Comparison of ENCODE assay signal across 1 cellular context in the genomic region with DNA sequence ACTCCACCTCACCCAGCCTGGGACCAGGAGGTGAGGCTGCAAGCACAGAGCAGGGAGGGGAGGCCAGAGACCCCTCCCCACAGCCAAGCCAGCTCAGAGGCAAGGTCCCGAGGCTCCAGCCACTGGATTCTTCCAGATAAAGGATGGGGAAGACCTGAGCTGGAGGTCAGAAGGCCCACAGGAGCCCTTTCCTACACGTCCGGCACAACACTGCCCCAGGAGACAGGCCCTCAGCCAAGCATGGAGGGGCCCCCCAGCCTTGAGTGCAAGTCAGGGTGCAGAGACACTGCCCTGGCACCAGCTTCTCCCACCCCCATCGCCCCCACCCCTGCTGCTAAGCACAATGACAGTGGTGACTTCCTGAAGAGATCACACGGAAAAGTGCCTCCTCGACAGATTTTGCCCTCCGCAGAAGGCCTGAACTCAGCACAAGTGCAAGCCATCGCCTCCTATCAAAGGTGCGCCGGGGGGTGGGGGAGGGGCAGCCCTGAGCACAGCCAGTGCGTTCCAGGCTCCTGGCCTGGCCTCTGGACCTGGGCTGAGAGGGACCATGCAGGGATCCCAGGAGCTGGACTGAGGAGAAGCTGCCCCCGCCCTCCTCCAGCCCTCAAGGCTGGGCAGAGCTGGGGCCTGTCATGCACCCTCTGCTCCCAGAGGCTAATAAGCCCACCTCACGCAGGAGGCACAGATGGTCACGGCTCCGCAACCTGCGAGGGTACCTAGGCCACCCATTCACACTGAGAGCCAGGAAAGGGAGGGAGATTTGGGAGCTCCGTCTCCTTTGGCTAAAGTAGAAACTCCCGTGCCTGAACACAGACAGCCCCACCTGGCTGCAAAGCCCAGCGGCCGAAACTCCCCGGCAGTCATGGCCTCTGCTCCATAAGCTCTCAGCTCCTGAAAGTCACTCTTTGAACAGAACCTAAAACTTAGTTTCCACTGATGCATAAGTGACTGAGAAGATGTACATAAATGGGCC.
A peak's percentile ranks its signal among the peaks of the same experiment; 100 is the strongest.
TF ChIP-seq lines count a peak whose summit lies in the region.

No MANE protein-coding gene starts in this region.

TF ChIP-seq in HepG2, 621 proteins besides CTCF, POLR2A, EP300 and RAD21 (continues in another document):
- TF ChIP-seq ZBTB37 (CRISPR knock-in tag; IDR thresholded peaks at IDR 0.05) = no peak
- TF ChIP-seq IRF2 (CRISPR knock-in tag; IDR thresholded peaks at IDR 0.05) = no peak
- TF ChIP-seq, protein P1, sequence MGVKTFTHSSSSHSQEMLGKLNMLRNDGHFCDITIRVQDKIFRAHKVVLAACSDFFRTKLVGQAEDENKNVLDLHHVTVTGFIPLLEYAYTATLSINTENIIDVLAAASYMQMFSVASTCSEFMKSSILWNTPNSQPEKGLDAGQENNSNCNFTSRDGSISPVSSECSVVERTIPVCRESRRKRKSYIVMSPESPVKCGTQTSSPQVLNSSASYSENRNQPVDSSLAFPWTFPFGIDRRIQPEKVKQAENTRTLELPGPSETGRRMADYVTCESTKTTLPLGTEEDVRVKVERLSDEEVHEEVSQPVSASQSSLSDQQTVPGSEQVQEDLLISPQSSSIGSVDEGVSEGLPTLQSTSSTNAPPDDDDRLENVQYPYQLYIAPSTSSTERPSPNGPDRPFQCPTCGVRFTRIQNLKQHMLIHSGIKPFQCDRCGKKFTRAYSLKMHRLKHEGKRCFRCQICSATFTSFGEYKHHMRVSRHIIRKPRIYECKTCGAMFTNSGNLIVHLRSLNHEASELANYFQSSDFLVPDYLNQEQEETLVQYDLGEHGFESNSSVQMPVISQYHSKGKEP (CRISPR knock-in tag; IDR thresholded peaks at IDR 0.05) = no peak
- TF ChIP-seq ZNF615 (CRISPR knock-in tag; IDR thresholded peaks at IDR 0.05; ENCODE audit: borderline replicate concordance) = no peak
- no peak for TF ChIP-seq ZNF44 (CRISPR knock-in tag; IDR thresholded peaks at IDR 0.05)
- TF ChIP-seq NCOA1 (CRISPR knock-in tag; IDR thresholded peaks at IDR 0.05) = no peak
- TF ChIP-seq, protein P2, sequence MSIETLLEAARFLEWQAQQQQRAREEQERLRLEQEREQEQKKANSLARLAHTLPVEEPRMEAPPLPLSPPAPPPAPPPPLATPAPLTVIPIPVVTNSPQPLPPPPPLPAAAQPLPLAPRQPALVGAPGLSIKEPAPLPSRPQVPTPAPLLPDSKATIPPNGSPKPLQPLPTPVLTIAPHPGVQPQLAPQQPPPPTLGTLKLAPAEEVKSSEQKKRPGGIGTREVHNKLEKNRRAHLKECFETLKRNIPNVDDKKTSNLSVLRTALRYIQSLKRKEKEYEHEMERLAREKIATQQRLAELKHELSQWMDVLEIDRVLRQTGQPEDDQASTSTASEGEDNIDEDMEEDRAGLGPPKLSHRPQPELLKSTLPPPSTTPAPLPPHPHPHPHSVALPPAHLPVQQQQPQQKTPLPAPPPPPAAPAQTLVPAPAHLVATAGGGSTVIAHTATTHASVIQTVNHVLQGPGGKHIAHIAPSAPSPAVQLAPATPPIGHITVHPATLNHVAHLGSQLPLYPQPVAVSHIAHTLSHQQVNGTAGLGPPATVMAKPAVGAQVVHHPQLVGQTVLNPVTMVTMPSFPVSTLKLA (IDR thresholded peaks at IDR 0.05) = no peak
- no peak for TF ChIP-seq ZNF781 (CRISPR knock-in tag; IDR thresholded peaks at IDR 0.05; ENCODE audit: borderline replicate concordance, not compliant biosample characterization)
- no peak for TF ChIP-seq THYN1 (CRISPR knock-in tag; IDR thresholded peaks at IDR 0.05; ENCODE audit: borderline replicate concordance, low read depth)
- no peak for TF ChIP-seq ZNF740 (CRISPR knock-in tag; IDR thresholded peaks at IDR 0.05)
- no peak for TF ChIP-seq ZNF20 (CRISPR knock-in tag; IDR thresholded peaks at IDR 0.05)
- TF ChIP-seq, protein P3, sequence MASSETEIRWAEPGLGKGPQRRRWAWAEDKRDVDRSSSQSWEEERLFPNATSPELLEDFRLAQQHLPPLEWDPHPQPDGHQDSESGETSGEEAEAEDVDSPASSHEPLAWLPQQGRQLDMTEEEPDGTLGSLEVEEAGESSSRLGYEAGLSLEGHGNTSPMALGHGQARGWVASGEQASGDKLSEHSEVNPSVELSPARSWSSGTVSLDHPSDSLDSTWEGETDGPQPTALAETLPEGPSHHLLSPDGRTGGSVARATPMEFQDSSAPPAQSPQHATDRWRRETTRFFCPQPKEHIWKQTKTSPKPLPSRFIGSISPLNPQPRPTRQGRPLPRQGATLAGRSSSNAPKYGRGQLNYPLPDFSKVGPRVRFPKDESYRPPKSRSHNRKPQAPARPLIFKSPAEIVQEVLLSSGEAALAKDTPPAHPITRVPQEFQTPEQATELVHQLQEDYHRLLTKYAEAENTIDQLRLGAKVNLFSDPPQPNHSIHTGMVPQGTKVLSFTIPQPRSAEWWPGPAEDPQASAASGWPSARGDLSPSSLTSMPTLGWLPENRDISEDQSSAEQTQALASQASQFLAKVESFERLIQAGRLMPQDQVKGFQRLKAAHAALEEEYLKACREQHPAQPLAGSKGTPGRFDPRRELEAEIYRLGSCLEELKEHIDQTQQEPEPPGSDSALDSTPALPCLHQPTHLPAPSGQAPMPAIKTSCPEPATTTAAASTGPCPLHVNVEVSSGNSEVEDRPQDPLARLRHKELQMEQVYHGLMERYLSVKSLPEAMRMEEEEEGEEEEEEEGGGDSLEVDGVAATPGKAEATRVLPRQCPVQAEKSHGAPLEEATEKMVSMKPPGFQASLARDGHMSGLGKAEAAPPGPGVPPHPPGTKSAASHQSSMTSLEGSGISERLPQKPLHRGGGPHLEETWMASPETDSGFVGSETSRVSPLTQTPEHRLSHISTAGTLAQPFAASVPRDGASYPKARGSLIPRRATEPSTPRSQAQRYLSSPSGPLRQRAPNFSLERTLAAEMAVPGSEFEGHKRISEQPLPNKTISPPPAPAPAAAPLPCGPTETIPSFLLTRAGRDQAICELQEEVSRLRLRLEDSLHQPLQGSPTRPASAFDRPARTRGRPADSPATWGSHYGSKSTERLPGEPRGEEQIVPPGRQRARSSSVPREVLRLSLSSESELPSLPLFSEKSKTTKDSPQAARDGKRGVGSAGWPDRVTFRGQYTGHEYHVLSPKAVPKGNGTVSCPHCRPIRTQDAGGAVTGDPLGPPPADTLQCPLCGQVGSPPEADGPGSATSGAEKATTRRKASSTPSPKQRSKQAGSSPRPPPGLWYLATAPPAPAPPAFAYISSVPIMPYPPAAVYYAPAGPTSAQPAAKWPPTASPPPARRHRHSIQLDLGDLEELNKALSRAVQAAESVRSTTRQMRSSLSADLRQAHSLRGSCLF (CRISPR knock-in tag; IDR thresholded peaks at IDR 0.05; ENCODE audit: borderline replicate concordance) = no peak
- TF ChIP-seq ZNF274 (CRISPR knock-in tag; IDR thresholded peaks at IDR 0.05) = no peak
- no peak for TF ChIP-seq ZBTB39 (CRISPR knock-in tag; IDR thresholded peaks at IDR 0.05)
- TF ChIP-seq ZNF383 (CRISPR knock-in tag; IDR thresholded peaks at IDR 0.05; ENCODE audit: borderline replicate concordance) = no peak
- TF ChIP-seq MAZ (IDR thresholded peaks at IDR 0.05; ENCODE audit: borderline replicate concordance, low read depth, low read length) = no peak
- TF ChIP-seq MAZ (CRISPR knock-in tag; IDR thresholded peaks at IDR 0.05; ENCODE audit: low read depth) = 0 out of 2 replicates have a peak, but pooled peaks have one; percentile 27
- peak; percentile 59; the same call in 1 of the 2 replicates for TF ChIP-seq PHF21A (CRISPR knock-in tag; IDR thresholded peaks at IDR 0.05)
- no peak for TF ChIP-seq FOXM1 (CRISPR knock-in tag; IDR thresholded peaks at IDR 0.05)
- no peak for TF ChIP-seq GMEB1 (CRISPR knock-in tag; IDR thresholded peaks at IDR 0.05; ENCODE audit: borderline replicate concordance)
- TF ChIP-seq ZNF451 (CRISPR knock-in tag; IDR thresholded peaks at IDR 0.05) = no peak; the same call in 1 of the 2 replicates
- TF ChIP-seq, protein P4, sequence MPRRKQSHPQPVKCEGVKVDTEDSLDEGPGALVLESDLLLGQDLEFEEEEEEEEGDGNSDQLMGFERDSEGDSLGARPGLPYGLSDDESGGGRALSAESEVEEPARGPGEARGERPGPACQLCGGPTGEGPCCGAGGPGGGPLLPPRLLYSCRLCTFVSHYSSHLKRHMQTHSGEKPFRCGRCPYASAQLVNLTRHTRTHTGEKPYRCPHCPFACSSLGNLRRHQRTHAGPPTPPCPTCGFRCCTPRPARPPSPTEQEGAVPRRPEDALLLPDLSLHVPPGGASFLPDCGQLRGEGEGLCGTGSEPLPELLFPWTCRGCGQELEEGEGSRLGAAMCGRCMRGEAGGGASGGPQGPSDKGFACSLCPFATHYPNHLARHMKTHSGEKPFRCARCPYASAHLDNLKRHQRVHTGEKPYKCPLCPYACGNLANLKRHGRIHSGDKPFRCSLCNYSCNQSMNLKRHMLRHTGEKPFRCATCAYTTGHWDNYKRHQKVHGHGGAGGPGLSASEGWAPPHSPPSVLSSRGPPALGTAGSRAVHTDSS (CRISPR knock-in tag; conservative IDR thresholded peaks at IDR 0.05) = no peak
- peak; percentile 40; the same call in 1 of the 2 replicates for TF ChIP-seq ZNF619 (CRISPR knock-in tag; IDR thresholded peaks at IDR 0.05)
- TF ChIP-seq ZNF275 (CRISPR knock-in tag; IDR thresholded peaks at IDR 0.05; ENCODE audit: borderline replicate concordance) = no peak
- TF ChIP-seq PRDM4 (CRISPR knock-in tag; IDR thresholded peaks at IDR 0.05; ENCODE audit: borderline replicate concordance) = no peak
- TF ChIP-seq ZNF224 (CRISPR knock-in tag; IDR thresholded peaks at IDR 0.05) = no peak
- TF ChIP-seq MTF1 (CRISPR knock-in tag; IDR thresholded peaks at IDR 0.05) = no peak
- no peak for TF ChIP-seq ZBTB25 (CRISPR knock-in tag; IDR thresholded peaks at IDR 0.05)
- TF ChIP-seq ZNF674 (CRISPR knock-in tag; IDR thresholded peaks at IDR 0.05; ENCODE audit: low read depth) = no peak
- no peak for TF ChIP-seq PAF1 (CRISPR knock-in tag; IDR thresholded peaks at IDR 0.05)
